ENCODE assay signal across 1 cellular context in genomic region chr2:179842498-179843153, GRCh38.
TF ChIP-seq lines count a peak whose summit lies in the region.

No MANE protein-coding gene starts in this region.

TF ChIP-seq in K562, 482 proteins besides CTCF, POLR2A, EP300 and RAD21 (continued from another document and continues in another):
- TF ChIP-seq, protein P1, sequence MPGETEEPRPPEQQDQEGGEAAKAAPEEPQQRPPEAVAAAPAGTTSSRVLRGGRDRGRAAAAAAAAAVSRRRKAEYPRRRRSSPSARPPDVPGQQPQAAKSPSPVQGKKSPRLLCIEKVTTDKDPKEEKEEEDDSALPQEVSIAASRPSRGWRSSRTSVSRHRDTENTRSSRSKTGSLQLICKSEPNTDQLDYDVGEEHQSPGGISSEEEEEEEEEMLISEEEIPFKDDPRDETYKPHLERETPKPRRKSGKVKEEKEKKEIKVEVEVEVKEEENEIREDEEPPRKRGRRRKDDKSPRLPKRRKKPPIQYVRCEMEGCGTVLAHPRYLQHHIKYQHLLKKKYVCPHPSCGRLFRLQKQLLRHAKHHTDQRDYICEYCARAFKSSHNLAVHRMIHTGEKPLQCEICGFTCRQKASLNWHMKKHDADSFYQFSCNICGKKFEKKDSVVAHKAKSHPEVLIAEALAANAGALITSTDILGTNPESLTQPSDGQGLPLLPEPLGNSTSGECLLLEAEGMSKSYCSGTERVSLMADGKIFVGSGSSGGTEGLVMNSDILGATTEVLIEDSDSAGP (CRISPR knock-in tag; IDR thresholded peaks at IDR 0.05): no peak
- TF ChIP-seq NCOA6 (IDR thresholded peaks at IDR 0.05) (no peak), ARID2 (IDR thresholded peaks at IDR 0.05) (peak; percentile 24; the same call in 1 of the 2 replicates), ZBTB26 (CRISPR knock-in tag; IDR thresholded peaks at IDR 0.05) (no peak), ELK3 (CRISPR knock-in tag; IDR thresholded peaks at IDR 0.05) (no peak), EP400 (IDR thresholded peaks at IDR 0.05) (no peak), HNRNPLL (IDR thresholded peaks at IDR 0.05; ENCODE audit: low read depth, low read length, poor library complexity, severe bottlenecking) (no peak), KLF1 (tag; IDR thresholded peaks at IDR 0.05) (no peak), PTRF (tag; IDR thresholded peaks at IDR 0.05) (no peak), ZC3H4 (CRISPR knock-in tag; IDR thresholded peaks at IDR 0.05; ENCODE audit: borderline replicate concordance) (no peak), MAFG (tag; conservative IDR thresholded peaks at IDR 0.05) (no peak), CBFA2T2 (conservative IDR thresholded peaks at IDR 0.05) (no peak), SAFB2 (IDR thresholded peaks at IDR 0.05; ENCODE audit: borderline replicate concordance, low read depth, low read length, severe bottlenecking) (no peak), HSF4 (CRISPR knock-in tag; IDR thresholded peaks at IDR 0.05; ENCODE audit: borderline replicate concordance) (no peak), TCF3 (CRISPR knock-in tag; IDR thresholded peaks at IDR 0.05) (no peak), ZBTB33 (CRISPR knock-in tag; IDR thresholded peaks at IDR 0.05) (no peak), DACH1 (IDR thresholded peaks at IDR 0.05; ENCODE audit: partially characterized antibody) (peak; percentile 74), IRF2 (CRISPR knock-in tag; IDR thresholded peaks at IDR 0.05) (no peak), FOXJ3 (CRISPR knock-in tag; IDR thresholded peaks at IDR 0.05) (no peak), THRAP3 (IDR thresholded peaks at IDR 0.05; ENCODE audit: borderline replicate concordance) (no peak), TCF7L2 (IDR thresholded peaks at IDR 0.05; ENCODE audit: low read depth, low read length) (no peak), TFAP4 (CRISPR knock-in tag; IDR thresholded peaks at IDR 0.05; ENCODE audit: borderline replicate concordance) (peak; percentile 83), ZC3H11A (IDR thresholded peaks at IDR 0.05; ENCODE audit: low read depth, low read length) (no peak), MTA2 (IDR thresholded peaks at IDR 0.05; ENCODE audit: low read depth) (no peak), NR3C1 (CRISPR knock-in tag; IDR thresholded peaks at IDR 0.05) (no peak), ZNF239 (CRISPR knock-in tag; IDR thresholded peaks at IDR 0.05) (no peak), E2F8 (IDR thresholded peaks at IDR 0.05; ENCODE audit: low read depth, partially characterized antibody) (no peak), XRCC5 (IDR thresholded peaks at IDR 0.05; ENCODE audit: low read depth, low read length) (no peak), ZNF436 (CRISPR knock-in tag; IDR thresholded peaks at IDR 0.05) (no peak), U2AF2 (optimal IDR thresholded peaks at IDR 0.05; ENCODE audit: low read depth, low read length) (no peak), RUNX1 (IDR thresholded peaks at IDR 0.05; ENCODE audit: low read depth) (no peak), PPARD (CRISPR knock-in tag; IDR thresholded peaks at IDR 0.05) (no peak), HMG20A (CRISPR knock-in tag; conservative IDR thresholded peaks at IDR 0.05) (no peak), NFE2L1 (tag; IDR thresholded peaks at IDR 0.05; ENCODE audit: borderline replicate concordance, low read depth) (no peak), NFIC (IDR thresholded peaks at IDR 0.05) (no peak), PHB (CRISPR knock-in tag; IDR thresholded peaks at IDR 0.05) (no peak), MAX (CRISPR knock-in tag; IDR thresholded peaks at IDR 0.05) (no peak), ZNF324 (CRISPR knock-in tag; IDR thresholded peaks at IDR 0.05) (no peak)
- TF ChIP-seq, protein P2, sequence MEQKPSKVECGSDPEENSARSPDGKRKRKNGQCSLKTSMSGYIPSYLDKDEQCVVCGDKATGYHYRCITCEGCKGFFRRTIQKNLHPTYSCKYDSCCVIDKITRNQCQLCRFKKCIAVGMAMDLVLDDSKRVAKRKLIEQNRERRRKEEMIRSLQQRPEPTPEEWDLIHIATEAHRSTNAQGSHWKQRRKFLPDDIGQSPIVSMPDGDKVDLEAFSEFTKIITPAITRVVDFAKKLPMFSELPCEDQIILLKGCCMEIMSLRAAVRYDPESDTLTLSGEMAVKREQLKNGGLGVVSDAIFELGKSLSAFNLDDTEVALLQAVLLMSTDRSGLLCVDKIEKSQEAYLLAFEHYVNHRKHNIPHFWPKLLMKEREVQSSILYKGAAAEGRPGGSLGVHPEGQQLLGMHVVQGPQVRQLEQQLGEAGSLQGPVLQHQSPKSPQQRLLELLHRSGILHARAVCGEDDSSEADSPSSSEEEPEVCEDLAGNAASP (IDR thresholded peaks at IDR 0.05): no peak
- TF ChIP-seq, protein P3, sequence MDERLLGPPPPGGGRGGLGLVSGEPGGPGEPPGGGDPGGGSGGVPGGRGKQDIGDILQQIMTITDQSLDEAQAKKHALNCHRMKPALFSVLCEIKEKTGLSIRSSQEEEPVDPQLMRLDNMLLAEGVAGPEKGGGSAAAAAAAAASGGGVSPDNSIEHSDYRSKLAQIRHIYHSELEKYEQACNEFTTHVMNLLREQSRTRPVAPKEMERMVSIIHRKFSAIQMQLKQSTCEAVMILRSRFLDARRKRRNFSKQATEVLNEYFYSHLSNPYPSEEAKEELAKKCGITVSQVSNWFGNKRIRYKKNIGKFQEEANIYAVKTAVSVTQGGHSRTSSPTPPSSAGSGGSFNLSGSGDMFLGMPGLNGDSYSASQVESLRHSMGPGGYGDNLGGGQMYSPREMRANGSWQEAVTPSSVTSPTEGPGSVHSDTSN (CRISPR knock-in tag; IDR thresholded peaks at IDR 0.05; ENCODE audit: low read depth): no peak
- TF ChIP-seq, protein P3 (tag; conservative IDR thresholded peaks at IDR 0.05; ENCODE audit: low read depth): no peak
- TF ChIP-seq, protein P4, sequence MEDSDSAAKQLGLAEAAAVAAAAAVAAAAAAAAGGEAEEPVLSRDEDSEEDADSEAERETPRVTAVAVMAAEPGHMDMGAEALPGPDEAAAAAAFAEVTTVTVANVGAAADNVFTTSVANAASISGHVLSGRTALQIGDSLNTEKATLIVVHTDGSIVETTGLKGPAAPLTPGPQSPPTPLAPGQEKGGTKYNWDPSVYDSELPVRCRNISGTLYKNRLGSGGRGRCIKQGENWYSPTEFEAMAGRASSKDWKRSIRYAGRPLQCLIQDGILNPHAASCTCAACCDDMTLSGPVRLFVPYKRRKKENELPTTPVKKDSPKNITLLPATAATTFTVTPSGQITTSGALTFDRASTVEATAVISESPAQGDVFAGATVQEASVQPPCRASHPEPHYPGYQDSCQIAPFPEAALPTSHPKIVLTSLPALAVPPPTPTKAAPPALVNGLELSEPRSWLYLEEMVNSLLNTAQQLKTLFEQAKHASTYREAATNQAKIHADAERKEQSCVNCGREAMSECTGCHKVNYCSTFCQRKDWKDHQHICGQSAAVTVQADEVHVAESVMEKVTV (CRISPR knock-in tag; IDR thresholded peaks at IDR 0.05): 0 out of 2 replicates have a peak, but pooled peaks have one; percentile 23
- TF ChIP-seq, protein P5, sequence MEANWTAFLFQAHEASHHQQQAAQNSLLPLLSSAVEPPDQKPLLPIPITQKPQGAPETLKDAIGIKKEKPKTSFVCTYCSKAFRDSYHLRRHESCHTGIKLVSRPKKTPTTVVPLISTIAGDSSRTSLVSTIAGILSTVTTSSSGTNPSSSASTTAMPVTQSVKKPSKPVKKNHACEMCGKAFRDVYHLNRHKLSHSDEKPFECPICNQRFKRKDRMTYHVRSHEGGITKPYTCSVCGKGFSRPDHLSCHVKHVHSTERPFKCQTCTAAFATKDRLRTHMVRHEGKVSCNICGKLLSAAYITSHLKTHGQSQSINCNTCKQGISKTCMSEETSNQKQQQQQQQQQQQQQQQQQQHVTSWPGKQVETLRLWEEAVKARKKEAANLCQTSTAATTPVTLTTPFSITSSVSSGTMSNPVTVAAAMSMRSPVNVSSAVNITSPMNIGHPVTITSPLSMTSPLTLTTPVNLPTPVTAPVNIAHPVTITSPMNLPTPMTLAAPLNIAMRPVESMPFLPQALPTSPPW (CRISPR knock-in tag; IDR thresholded peaks at IDR 0.05): peak; percentile 48
